Comparison of ENCODE assay signal across 9 cellular contexts in the genomic region with DNA sequence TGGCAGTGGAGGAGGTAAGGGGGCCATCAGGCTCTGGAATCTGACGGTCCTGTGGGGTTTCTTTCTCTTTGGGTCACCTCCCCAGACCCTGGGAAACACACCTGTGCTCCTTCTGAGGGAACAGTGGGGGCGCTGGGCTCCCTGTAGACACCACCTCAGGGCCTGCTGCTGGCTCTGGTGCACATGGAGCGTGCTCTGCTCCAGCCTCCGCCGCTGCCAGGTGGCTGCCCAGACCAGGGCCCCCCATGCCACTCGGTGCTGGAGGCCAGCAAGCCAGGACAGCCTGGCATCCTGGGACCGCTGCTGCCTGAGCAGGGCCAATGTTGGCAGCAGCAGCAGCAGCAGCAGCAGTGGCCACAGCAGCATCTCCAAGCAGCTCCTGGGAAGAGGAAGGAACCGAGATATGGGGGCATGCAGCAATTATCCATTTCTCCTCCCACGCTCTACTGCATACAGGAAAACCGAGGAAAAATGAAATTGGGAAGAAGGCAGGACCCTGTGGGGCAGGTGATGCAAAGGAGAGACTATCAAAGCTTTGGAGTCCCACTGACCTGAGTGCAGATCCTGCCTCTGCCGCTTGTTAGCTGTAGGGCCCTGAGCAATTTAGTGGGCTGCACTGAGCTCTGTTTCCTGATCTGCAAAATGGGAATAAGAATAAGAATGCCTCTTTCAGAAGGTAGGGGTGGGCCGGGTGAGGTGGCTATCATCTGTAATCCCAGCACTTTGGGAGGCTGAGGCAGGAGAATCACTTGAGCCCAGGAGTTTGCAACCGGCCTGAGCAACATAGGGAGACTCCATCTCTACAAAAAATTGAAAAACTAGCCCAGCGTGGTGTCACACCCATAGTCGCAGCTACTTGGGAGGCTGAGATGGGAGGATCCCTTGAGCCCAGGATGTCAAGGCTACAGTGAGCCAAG. TPM values are rescaled to one million over a fixed set of nuclear protein-coding genes. Genes with fewer than 3 reads are reported as not detected.
DNase-seq lines count a peak whose midpoint lies in the region; ATAC-seq, FAIRE-seq and TF ChIP-seq lines count a peak whose summit lies in the region.
"Had no signal": no experiment of that assay in that cellular context is flagged by ENCODE, and none has a peak within 500 bp of the region (broad histone marks: within the 10 kb centered on the region; RNA-seq: fewer than 3 reads in every experiment).

No MANE protein-coding gene starts in this region.

- H3K27me3 Mint-ChIP-seq in T-helper 1 cell treated with Interleukin-12 subunit alpha and Interleukin-12 subunit beta and Interleukin-4 antibody, amounts not matched to agents 30 μg/mL and 1 μg/mL, for 36 hours (ENCODE audit: low read depth), result no peaks in the 10 kb centered on the region

- no peaks in the 10 kb centered on the region for H3K9me3 Mint-ChIP-seq in T-helper 1 cell treated with Interleukin-12 subunit alpha and Interleukin-12 subunit beta and Interleukin-4 antibody, amounts not matched to agents 30 μg/mL and 1 μg/mL, for 36 hours

- peaks cover 14% of the 10 kb centered on the region for H3K4me1 Mint-ChIP-seq in T-helper 1 cell treated with Interleukin-12 subunit alpha and Interleukin-12 subunit beta and Interleukin-4 antibody, amounts not matched to agents 30 μg/mL and 1 μg/mL, for 36 hours (ENCODE audit: low read depth)

- no peaks in the 10 kb centered on the region for H3K27me3 ChIP-seq in adipocyte (replicated peaks; ENCODE audit: control insufficient read depth, insufficient read depth, low read length)
- H3K27me3 ChIP-seq in HepG2 (ENCODE audit: control insufficient read depth in 1 of 2, insufficient read depth in 2 of 2, low read length in 2 of 2), result no peaks in the 10 kb centered on the region; a peak in 1 of 5 replicates
- no peaks in the 10 kb centered on the region for H3K27me3 ChIP-seq in thyroid gland
- no peaks in the 10 kb centered on the region for H3K27me3 ChIP-seq in foreskin keratinocyte

- H3K27ac ChIP-seq in HepG2 (ENCODE audit: extremely low read length, insufficient read depth, low read length), result peak overlapping the region; percentile 29
- H3K27ac ChIP-seq in thyroid gland, result peak overlapping the region in 2 of 3 donors; percentile 54 to 87
- H3K27ac ChIP-seq in foreskin keratinocyte, result no peak overlapping the region

- no peaks in the 10 kb centered on the region for H3K36me3 ChIP-seq in adipocyte (ENCODE audit: control insufficient read depth, insufficient read depth, low read length, severe bottlenecking)
- H3K36me3 ChIP-seq in HepG2 (replicated peaks in 1 of 2; ENCODE audit: control insufficient read depth in 1 of 2, insufficient read depth in 2 of 2, low read length in 2 of 2), result no peaks in the 10 kb centered on the region
- no peaks in the 10 kb centered on the region for H3K36me3 ChIP-seq in thyroid gland

- H3K4me2 ChIP-seq in HepG2 (ENCODE audit: low read depth, low read length), result peak overlapping the region; percentile 79

- H3K27ac Mint-ChIP-seq in T-helper 1 cell treated with Interleukin-12 subunit alpha and Interleukin-12 subunit beta and Interleukin-4 antibody, amounts not matched to agents 30 μg/mL and 1 μg/mL, for 36 hours, result peak overlapping the region; percentile 90

- TF ChIP-seq EP300 in HepG2 (IDR thresholded peaks at IDR 0.05; ENCODE audit: low read depth in 2 of 2, low read length in 2 of 2), result no peak
- no peak for TF ChIP-seq EP300 in HepG2 (CRISPR knock-in tag; IDR thresholded peaks at IDR 0.05; ENCODE audit: borderline replicate concordance)

- WGBS in HepG2 (ENCODE audit: low lambda C conversion rate), result 46% methylated on average over 12 of the region's 15 CpGs
- 59 to 73% methylated on average over 10 to 11 of the region's 15 CpGs for WGBS in thyroid gland, 2 donors

- TF ChIP-seq RAD21 in HepG2 (CRISPR knock-in tag; IDR thresholded peaks at IDR 0.05), result no peak

- H3K4me3 Mint-ChIP-seq in T-helper 1 cell treated with Interleukin-12 subunit alpha and Interleukin-12 subunit beta and Interleukin-4 antibody, amounts not matched to agents 30 μg/mL and 1 μg/mL, for 36 hours, result peak overlapping the region; percentile 91

- BruUV-seq in HepG2 (replicated peaks; lab: Mats Ljungman, UMichigan), result TSS peak; percentile 46

- H3K9ac ChIP-seq in adipocyte (ENCODE audit: low read length) (peak overlapping the region; percentile 91), HepG2 (ENCODE audit: insufficient read depth, low read depth, low read length) (peak overlapping the region; percentile 77)

- H3K9me3 ChIP-seq in adipocyte (ENCODE audit: control insufficient read depth, low read length) (no peaks in the 10 kb centered on the region), HepG2 (ENCODE audit: low read length) (no peaks in the 10 kb centered on the region), thyroid gland (no peaks in the 10 kb centered on the region)

- H2AFZ ChIP-seq in HepG2 (ENCODE audit: low read length), result peak overlapping the region; percentile 95

- intact Hi-C loops in HepG2 (cut with micrococcal nuclease; ENCODE audit: unreplicated experiment) (no loop called here), thyroid gland (cut with DNase I) (no loop called here)

- no peak for FAIRE-seq in HepG2 (lab: Jason Lieb, UNC)

- in situ Hi-C loops in HepG2 (cut with HindIII; ENCODE audit: extremely low pct_ligation_motif_present, low pct_unique_long_range_greater_than_20kb), result no loop called here

- H3K4me1 ChIP-seq in adipocyte (ENCODE audit: control insufficient read depth, insufficient read depth, low read length) (peaks cover 7% of the 10 kb centered on the region), HepG2 (ENCODE audit: insufficient read depth, low read length) (peaks cover 21% of the 10 kb centered on the region), thyroid gland (peaks cover 15 to 23% of the 10 kb centered on the region in 2 donors), foreskin keratinocyte (no peaks in the 10 kb centered on the region)

- H3K4me3 ChIP-seq in adipocyte (ENCODE audit: low read length) (peak overlapping the region; percentile 95), HepG2 (replicated peaks in 1 of 3; ENCODE audit: insufficient read depth in 1 of 3, low read depth in 2 of 3, low read length in 3 of 3) (peak overlapping the region; percentile 62 to 94 (median 68)), thyroid gland (replicated peaks in 1 of 3) (peak overlapping the region; percentile 29 to 61 (median 50))

- DNase-seq in T-helper 1 cell (no peak), adipocyte (ENCODE audit: low read depth) (no peak), HepG2 (ENCODE audit: low spot score) (no peak), thyroid gland (no peak), foreskin keratinocyte (no peak), HCEC 1CT (no peak)

- CTCF ChIA-PET in HepG2 (lab: Yijun Ruan, JAX; ENCODE audit: low intra/inter-chr PET ratio, low total read pairs), result no interaction called here

- ATAC-seq in HepG2 (peak; percentile 23), foreskin keratinocyte (no peak), GM18498 (IDR thresholded peaks at IDR 0.05; ENCODE audit: unreplicated experiment) (no peak)

- no peaks in the 10 kb centered on the region for H3K79me2 ChIP-seq in HepG2 (ENCODE audit: insufficient read depth, low read length)

- POLR2A ChIA-PET in HepG2 (lab: Yijun Ruan, JAX), result interaction anchor here (0.9 to 2.8 kb wide), 14 partner anchors 8 to 229 kb away, joined by 3 to 30 read pairs (median 4); a partner anchor contains a TSS

- no peak for TF ChIP-seq POLR2A in HepG2 (IDR thresholded peaks at IDR 0.05; ENCODE audit: insufficient read depth in 1 of 2, low read depth in 2 of 2, low read length in 2 of 2)
- no peak for TF ChIP-seq POLR2A in thyroid gland (IDR thresholded peaks at IDR 0.05)

- no peaks in the 10 kb centered on the region for H3K36me3 Mint-ChIP-seq in T-helper 1 cell treated with Interleukin-12 subunit alpha and Interleukin-12 subunit beta and Interleukin-4 antibody, amounts not matched to agents 30 μg/mL and 1 μg/mL, for 36 hours (ENCODE audit: low read depth)

- no peaks in the 10 kb centered on the region for H4K20me1 ChIP-seq in HepG2 (ENCODE audit: insufficient read depth, low read length)

- TF ChIP-seq CTCF in HepG2 (CRISPR knock-in tag; IDR thresholded peaks at IDR 0.05) (peak; percentile 30; the same call in 1 of the 2 replicates), thyroid gland (IDR thresholded peaks at IDR 0.05) (no peak), foreskin keratinocyte (conservative IDR thresholded peaks at IDR 0.05) (no peak)

RNA-seq across cellular contexts. Expression of a gene that starts 0.8 kb away (rescaled TPM):
- total RNA-seq in HepG2 (2016; rRNA removed; fragmentation: Illumina TruSeq; extraction: Trizol) (8.8 and 22.5 TPM in 2 replicates), thyroid gland (100 to 1,000 TPM in 2 of 4 donors, 10 to 100 TPM in 2; 48.4 to 254 (median 95.9) TPM), foreskin keratinocyte (7.0 and 8.6 TPM in 2 replicates)
- 3.1 and 3.3 TPM in 2 replicates for total RNA-seq in HepG2 (2016; cell fraction: cytosol; rRNA removed; fragmentation: Illumina TruSeq; extraction: Trizol; ENCODE audit: low read depth)
- 8.0 and 22.0 TPM in 2 replicates for total RNA-seq in HepG2 (2016; cell fraction: insoluble cytoplasmic fraction; rRNA removed; fragmentation: Illumina TruSeq; extraction: Trizol)
- 5.2 and 6.2 TPM in 2 replicates for total RNA-seq in HepG2 (2016; cell fraction: membrane; rRNA removed; fragmentation: Illumina TruSeq; extraction: Trizol)
- 22.7 and 27.8 TPM in 2 replicates for total RNA-seq in HepG2 (2016; cell fraction: nucleus; rRNA removed; fragmentation: Illumina TruSeq; extraction: Trizol)
- polyA plus RNA-seq in HepG2 (2011; rRNA removed) (15.4 and 25.6 TPM in 2 replicates), foreskin keratinocyte (7.6 and 8.0 TPM in 2 replicates)
- polyA plus RNA-seq in HepG2 (2011; cell fraction: cytosol; rRNA removed), result 11.2 and 18.0 TPM in 2 replicates
- polyA plus RNA-seq in HepG2 (2011; cell fraction: nucleus; rRNA removed), result 107 and 115 TPM in 2 replicates
- 15.2 and 19.1 TPM in 2 replicates for polyA plus RNA-seq in HepG2 (2012)
- polyA plus RNA-seq in HepG2 (2016; cell fraction: cytosol; fragmentation: Illumina TruSeq; extraction: Trizol; ENCODE audit: low read depth), result 2.2 and 2.5 TPM in 2 replicates
- 6.0 and 8.7 TPM in 2 replicates for polyA plus RNA-seq in HepG2 (2016; cell fraction: insoluble cytoplasmic fraction; fragmentation: Illumina TruSeq; extraction: Trizol; ENCODE audit: low read depth)
- polyA plus RNA-seq in HepG2 (2016; cell fraction: membrane; fragmentation: Illumina TruSeq; extraction: Trizol; ENCODE audit: low read depth), result 3.6 and 4.1 TPM in 2 replicates
- 45.8 and 46.8 TPM in 2 replicates for polyA plus RNA-seq in HepG2 (2016; cell fraction: nucleus; fragmentation: Illumina TruSeq; extraction: Trizol; ENCODE audit: insufficient read depth, low read depth)
- polyA minus RNA-seq in HepG2 (2011; rRNA and poly(A)+ RNA removed; ENCODE audit: low replicate concordance), result 14.5 and 31.4 TPM in 2 replicates
- polyA minus RNA-seq in HepG2 (2011; cell fraction: cytosol; rRNA and poly(A)+ RNA removed), result 12.0 and 19.4 TPM in 2 replicates
- polyA minus RNA-seq in HepG2 (2011; cell fraction: nucleus; rRNA and poly(A)+ RNA removed), result 12.1 and 14.4 TPM in 2 replicates

RNA-seq across cellular contexts. Expression of a gene that starts 8.2 kb away (rescaled TPM):
- total RNA-seq in HepG2 (2016; rRNA removed; fragmentation: Illumina TruSeq; extraction: Trizol) (not detected in 2 replicates), thyroid gland (not detected), foreskin keratinocyte (not detected in 2 replicates)
- not detected in 2 replicates for total RNA-seq in HepG2 (2016; cell fraction: cytosol; rRNA removed; fragmentation: Illumina TruSeq; extraction: Trizol; ENCODE audit: low read depth)
- total RNA-seq in HepG2 (2016; cell fraction: insoluble cytoplasmic fraction; rRNA removed; fragmentation: Illumina TruSeq; extraction: Trizol), result not detected in 2 replicates
- total RNA-seq in HepG2 (2016; cell fraction: membrane; rRNA removed; fragmentation: Illumina TruSeq; extraction: Trizol), result not detected in 2 replicates
- not detected in 2 replicates for total RNA-seq in HepG2 (2016; cell fraction: nucleus; rRNA removed; fragmentation: Illumina TruSeq; extraction: Trizol)
- polyA plus RNA-seq in HepG2 (2011; rRNA removed) (not detected in 2 replicates), foreskin keratinocyte (not detected in 2 replicates)
- not detected in 2 replicates for polyA plus RNA-seq in HepG2 (2011; cell fraction: cytosol; rRNA removed)
- polyA plus RNA-seq in HepG2 (2011; cell fraction: nucleus; rRNA removed), result not detected in 2 replicates
- polyA plus RNA-seq in HepG2 (2012), result not detected in 2 replicates
- polyA plus RNA-seq in HepG2 (2016; cell fraction: cytosol; fragmentation: Illumina TruSeq; extraction: Trizol; ENCODE audit: low read depth), result 0.36 TPM in 1 of 2 replicates, not detected in the other
- polyA plus RNA-seq in HepG2 (2016; cell fraction: insoluble cytoplasmic fraction; fragmentation: Illumina TruSeq; extraction: Trizol; ENCODE audit: low read depth), result not detected in 2 replicates
- not detected in 2 replicates for polyA plus RNA-seq in HepG2 (2016; cell fraction: membrane; fragmentation: Illumina TruSeq; extraction: Trizol; ENCODE audit: low read depth)
- not detected in 2 replicates for polyA plus RNA-seq in HepG2 (2016; cell fraction: nucleus; fragmentation: Illumina TruSeq; extraction: Trizol; ENCODE audit: insufficient read depth, low read depth)
- not detected in 2 replicates for polyA minus RNA-seq in HepG2 (2011; rRNA and poly(A)+ RNA removed; ENCODE audit: low replicate concordance)
- polyA minus RNA-seq in HepG2 (2011; cell fraction: cytosol; rRNA and poly(A)+ RNA removed), result not detected in 2 replicates
- not detected in 2 replicates for polyA minus RNA-seq in HepG2 (2011; cell fraction: nucleus; rRNA and poly(A)+ RNA removed)
- polyA plus RNA-seq: neural cell had no signal

RNA-seq across cellular contexts. Expression of a gene that starts 12.5 kb away (rescaled TPM):
- total RNA-seq in HepG2 (2016; rRNA removed; fragmentation: Illumina TruSeq; extraction: Trizol), result 0.09 TPM in 1 of 2 replicates, not detected in the other
- 0.09 TPM in 1 of 2 replicates, not detected in the other for total RNA-seq in HepG2 (2016; cell fraction: cytosol; rRNA removed; fragmentation: Illumina TruSeq; extraction: Trizol; ENCODE audit: low read depth)
- 0.06 TPM in 1 of 2 replicates, not detected in the other for total RNA-seq in HepG2 (2016; cell fraction: insoluble cytoplasmic fraction; rRNA removed; fragmentation: Illumina TruSeq; extraction: Trizol)
- 0.06 and 0.10 TPM in 2 replicates for total RNA-seq in HepG2 (2016; cell fraction: membrane; rRNA removed; fragmentation: Illumina TruSeq; extraction: Trizol)
- total RNA-seq in HepG2 (2016; cell fraction: nucleus; rRNA removed; fragmentation: Illumina TruSeq; extraction: Trizol), result 0.09 TPM in 1 of 2 replicates, not detected in the other
- polyA plus RNA-seq in HepG2 (2011; rRNA removed), result 0.01 and 0.04 TPM in 2 replicates
- polyA plus RNA-seq in HepG2 (2011; cell fraction: cytosol; rRNA removed), result 0.03 and 0.04 TPM in 2 replicates
- polyA plus RNA-seq in HepG2 (2011; cell fraction: nucleus; rRNA removed), result 0.19 and 0.34 TPM in 2 replicates
- 0.03 TPM in 1 of 2 replicates, not detected in the other for polyA plus RNA-seq in HepG2 (2012)
- 0.18 and 0.19 TPM in 2 replicates for polyA plus RNA-seq in HepG2 (2016; cell fraction: cytosol; fragmentation: Illumina TruSeq; extraction: Trizol; ENCODE audit: low read depth)
- 0.08 TPM in 2 replicates for polyA plus RNA-seq in HepG2 (2016; cell fraction: insoluble cytoplasmic fraction; fragmentation: Illumina TruSeq; extraction: Trizol; ENCODE audit: low read depth)
- polyA plus RNA-seq in HepG2 (2016; cell fraction: membrane; fragmentation: Illumina TruSeq; extraction: Trizol; ENCODE audit: low read depth), result 0.15 and 0.30 TPM in 2 replicates
- 0.19 and 0.20 TPM in 2 replicates for polyA plus RNA-seq in HepG2 (2016; cell fraction: nucleus; fragmentation: Illumina TruSeq; extraction: Trizol; ENCODE audit: insufficient read depth, low read depth)
- polyA minus RNA-seq in HepG2 (2011; rRNA and poly(A)+ RNA removed; ENCODE audit: low replicate concordance), result 0.24 TPM in 1 of 2 replicates, not detected in the other
- not detected in 2 replicates for polyA minus RNA-seq in HepG2 (2011; cell fraction: cytosol; rRNA and poly(A)+ RNA removed)
- not detected in 2 replicates for polyA minus RNA-seq in HepG2 (2011; cell fraction: nucleus; rRNA and poly(A)+ RNA removed)
- not detected for total RNA-seq in thyroid gland
- not detected in 2 replicates for total RNA-seq in foreskin keratinocyte
- polyA plus RNA-seq in foreskin keratinocyte, result not detected in 2 replicates

RNA-seq across cellular contexts. Expression of a gene that starts 38.7 kb away (rescaled TPM):
- 110 and 136 TPM in 2 replicates for total RNA-seq in HepG2 (2016; rRNA removed; fragmentation: Illumina TruSeq; extraction: Trizol)
- 61.7 and 72.3 TPM in 2 replicates for total RNA-seq in HepG2 (2016; cell fraction: cytosol; rRNA removed; fragmentation: Illumina TruSeq; extraction: Trizol; ENCODE audit: low read depth)
- 112 and 128 TPM in 2 replicates for total RNA-seq in HepG2 (2016; cell fraction: insoluble cytoplasmic fraction; rRNA removed; fragmentation: Illumina TruSeq; extraction: Trizol)
- total RNA-seq in HepG2 (2016; cell fraction: membrane; rRNA removed; fragmentation: Illumina TruSeq; extraction: Trizol), result 97.4 and 130 TPM in 2 replicates
- total RNA-seq in HepG2 (2016; cell fraction: nucleus; rRNA removed; fragmentation: Illumina TruSeq; extraction: Trizol), result 58.3 and 58.4 TPM in 2 replicates
- polyA plus RNA-seq in HepG2 (2011; rRNA removed), result 123 and 129 TPM in 2 replicates
- 151 and 173 TPM in 2 replicates for polyA plus RNA-seq in HepG2 (2011; cell fraction: cytosol; rRNA removed)
- polyA plus RNA-seq in HepG2 (2011; cell fraction: nucleus; rRNA removed), result 63.1 and 63.8 TPM in 2 replicates
- polyA plus RNA-seq in HepG2 (2012), result 88.1 and 94.6 TPM in 2 replicates
- 121 and 161 TPM in 2 replicates for polyA plus RNA-seq in HepG2 (2016; cell fraction: cytosol; fragmentation: Illumina TruSeq; extraction: Trizol; ENCODE audit: low read depth)
- 256 and 287 TPM in 2 replicates for polyA plus RNA-seq in HepG2 (2016; cell fraction: insoluble cytoplasmic fraction; fragmentation: Illumina TruSeq; extraction: Trizol; ENCODE audit: low read depth)
- polyA plus RNA-seq in HepG2 (2016; cell fraction: membrane; fragmentation: Illumina TruSeq; extraction: Trizol; ENCODE audit: low read depth), result 158 and 192 TPM in 2 replicates
- 155 and 165 TPM in 2 replicates for polyA plus RNA-seq in HepG2 (2016; cell fraction: nucleus; fragmentation: Illumina TruSeq; extraction: Trizol; ENCODE audit: insufficient read depth, low read depth)
- polyA minus RNA-seq in HepG2 (2011; rRNA and poly(A)+ RNA removed; ENCODE audit: low replicate concordance), result 69.9 and 105 TPM in 2 replicates
- polyA minus RNA-seq in HepG2 (2011; cell fraction: cytosol; rRNA and poly(A)+ RNA removed), result 30.2 and 31.4 TPM in 2 replicates
- polyA minus RNA-seq in HepG2 (2011; cell fraction: nucleus; rRNA and poly(A)+ RNA removed), result 15.9 and 19.8 TPM in 2 replicates
- 100 to 1,000 TPM; 116 to 208 (median 147) TPM for total RNA-seq in thyroid gland
- 145 and 147 TPM in 2 replicates for total RNA-seq in foreskin keratinocyte
- 183 and 190 TPM in 2 replicates for polyA plus RNA-seq in foreskin keratinocyte
